ENCODE assay signal across 2 cellular contexts in genomic region chr22:38843716-38844660, GRCh38.
TF ChIP-seq lines count a peak whose summit lies in the region.

TSS of gene NPTXR (minus strand) at chr22:38844028.

TF ChIP-seq in HEK293, 187 proteins besides CTCF, POLR2A, EP300 and RAD21 (continued from another document and continues in another):
- TF ChIP-seq REST (tag by site-specific recombination; IDR thresholded peaks at IDR 0.05) (peak; percentile 31; the same call in 1 of the 2 replicates), PATZ1 (tag by site-specific recombination; IDR thresholded peaks at IDR 0.05) (peak; percentile 51; the same call in 1 of the 2 replicates), ZNF704 (tag by site-specific recombination; IDR thresholded peaks at IDR 0.05) (no peak), SP3 (tag by site-specific recombination; IDR thresholded peaks at IDR 0.05) (no peak), ZNF529 (tag by site-specific recombination; IDR thresholded peaks at IDR 0.05; ENCODE audit: insufficient replicate concordance) (no peak), ZNF169 (tag by site-specific recombination; IDR thresholded peaks at IDR 0.05) (no peak), ZNF362 (tag by site-specific recombination; IDR thresholded peaks at IDR 0.05) (no peak), ZBTB20 (tag by site-specific recombination; IDR thresholded peaks at IDR 0.05) (peak; percentile 70), HIC1 (tag by site-specific recombination; IDR thresholded peaks at IDR 0.05) (no peak), ZBTB26 (tag by site-specific recombination; optimal IDR thresholded peaks at IDR 0.05) (peak; percentile 50), ZNF677 (tag by site-specific recombination; IDR thresholded peaks at IDR 0.05) (peak; percentile 51; the same call in 1 of the 2 replicates)

TF ChIP-seq in GM12878, 131 proteins besides CTCF, POLR2A, EP300 and RAD21 (continued from another document):
- no peak for TF ChIP-seq ZNF592 (IDR thresholded peaks at IDR 0.05)
